Comparison of ENCODE assay signal across 10 cellular contexts in genomic region chr20:31426891-31427551, GRCh38. TPM values are rescaled to one million over a fixed set of nuclear protein-coding genes. Genes with fewer than 3 reads are reported as not detected.
"Had no signal": no experiment of that assay in that cellular context is flagged by ENCODE, and none has a peak within 500 bp of the region (broad histone marks: within the 10 kb centered on the region; RNA-seq: fewer than 3 reads in every experiment).

No MANE protein-coding gene starts in this region.

RNA-seq across cellular contexts. Expression of gene DEFB123, which starts 13.4 kb away (rescaled TPM):
- total RNA-seq: OCI-LY7, PC-3, PC-9, Peyer's patch, Right ventricle myocardium inferior, Right ventricle myocardium superior, RPMI7951, SJCRH30, SJSA1, SK-MEL-5 had no signal

RNA-seq across cellular contexts. Expression of gene DEFB121, which starts 21.0 kb away (rescaled TPM):
- total RNA-seq: OCI-LY7, PC-3, PC-9, Peyer's patch, Right ventricle myocardium inferior, Right ventricle myocardium superior, RPMI7951, SJCRH30, SJSA1, SK-MEL-5 had no signal

RNA-seq across cellular contexts. Expression of gene DEFB119, which starts 36.6 kb away (rescaled TPM):
- total RNA-seq: OCI-LY7, PC-3, PC-9, Peyer's patch, Right ventricle myocardium inferior, Right ventricle myocardium superior, RPMI7951, SJCRH30, SJSA1, SK-MEL-5 had no signal

RNA-seq across cellular contexts. Expression of gene DEFB124, which starts 47.9 kb away (rescaled TPM):
- total RNA-seq: OCI-LY7, PC-3, PC-9, Peyer's patch, Right ventricle myocardium inferior, Right ventricle myocardium superior, RPMI7951, SJCRH30, SJSA1, SK-MEL-5 had no signal

RNA-seq across cellular contexts. Expression of gene REM1, which starts 48.1 kb away (rescaled TPM):
- total RNA-seq: OCI-LY7, PC-3, PC-9, SJCRH30, SJSA1, SK-MEL-5 had no signal
